11 cellular contexts compared by ENCODE assay signal in the genomic region with DNA sequence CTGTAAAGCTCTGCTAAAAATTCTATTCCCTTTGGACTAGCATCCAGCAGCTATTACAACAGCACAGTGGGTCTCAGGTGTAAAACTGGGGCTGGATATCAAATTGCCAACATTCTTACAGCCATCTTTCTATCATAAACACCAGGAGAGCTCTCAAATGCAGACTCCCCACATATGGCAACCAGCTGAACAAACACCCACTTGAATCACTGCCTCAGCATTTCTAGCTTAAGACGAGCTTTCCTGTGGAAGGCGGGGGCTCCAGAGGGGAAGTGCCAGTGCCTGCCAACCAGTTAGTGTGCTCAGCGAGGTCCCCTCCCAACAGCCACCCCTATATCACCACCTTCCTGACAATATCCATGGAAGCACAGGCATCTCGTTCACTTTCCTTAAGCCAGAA.
A peak's percentile ranks its signal among the peaks of the same experiment; 100 is the strongest.
DNase-seq lines count a peak whose midpoint lies in the region; ATAC-seq and TF ChIP-seq lines count a peak whose summit lies in the region.
"Had no signal": no experiment of that assay in that cellular context is flagged by ENCODE, and none has a peak within 500 bp of the region (broad histone marks: within the 10 kb centered on the region; RNA-seq: fewer than 3 reads in every experiment).

No MANE protein-coding gene starts in this region.

- no peaks in the 10 kb centered on the region for H3K9me3 Mint-ChIP-seq in MCF 10A (ENCODE audit: unreplicated experiment)

- H3K36me3 ChIP-seq in mammary epithelial cell (ENCODE audit: insufficient read depth, low read length) (peaks cover 5% of the 10 kb centered on the region), heart left ventricle (peaks cover 0 to 23% (median 14%) of the 10 kb centered on the region in 9 donors), tibial artery (peaks cover 0 to 25% (median 12%) of the 10 kb centered on the region in 3 donors), BE2C (peaks cover 13% of the 10 kb centered on the region)

- no peaks in the 10 kb centered on the region for H3K79me2 ChIP-seq in mammary epithelial cell (ENCODE audit: insufficient read depth, low read length)

- no peak overlapping the region for H2AFZ ChIP-seq in mammary epithelial cell (ENCODE audit: low read depth, low read length)

- no peaks in the 10 kb centered on the region for H4K20me1 ChIP-seq in mammary epithelial cell (ENCODE audit: insufficient read depth, low read length)

- H3K4me3 ChIP-seq in mammary epithelial cell (replicated peaks in 1 of 3; ENCODE audit: insufficient read depth in 1 of 3, low read depth in 2 of 3, low read length in 3 of 3) (no peak overlapping the region), heart left ventricle (no peak overlapping the region), tibial artery (no peak overlapping the region), BE2C (ENCODE audit: low read depth, low read length) (no peak overlapping the region)

- dilution Hi-C loops in mammary epithelial cell (cut with HindIII; ENCODE audit: low sequenced_read_pairs): no loop called here

- no peaks in the 10 kb centered on the region for H3K27me3 Mint-ChIP-seq in MCF 10A (ENCODE audit: insufficient read depth, unreplicated experiment)
- H3K27me3 Mint-ChIP-seq: stimulated activated memory B cell treated with anti-CD40 and anti-IgM and Interleukin-4, amounts not matched to agents 10 μg/mL and 1 μg/mL and 100 μg/mL, for 72 hours had no signal

- no peak for TF ChIP-seq POLR2A in heart left ventricle (IDR thresholded peaks at IDR 0.05)

- in situ Hi-C loops in mammary epithelial cell (cut with MboI; ENCODE audit: low sequenced_read_pairs in 2 of 2): no loop called here

- no peak overlapping the region for H3K4me2 ChIP-seq in mammary epithelial cell (ENCODE audit: insufficient read depth, low read depth, low read length)

- POLR2A ChIA-PET in MCF 10A (lab: Yijun Ruan, JAX) (interaction anchor here (0.6 to 1.2 kb wide), 4 partner anchors 11 to 103 kb away, joined by 3 read pairs; no protein-coding TSS in a partner anchor), RWPE1 (lab: Yijun Ruan, JAX; ENCODE audit: low non-redundant PET) (no interaction called here)

- DNase-seq in MCF 10A (ENCODE audit: unreplicated experiment) (peak; percentile 57), mammary epithelial cell (no peak), RWPE1 (ENCODE audit: low spot score) (no peak), heart left ventricle (peak in 1 of 5 donors; percentile 52), tibial artery (no peak), BE2C (no peak), SIG-M5 treated with dmso at 0.1 percent for 504 hours (lab: John Stamatoyannopoulos, UW; ENCODE audit: unreplicated experiment) (no peak), NOMO-1 treated with DMSO at 0.1 percent for 48 hours (lab: John Stamatoyannopoulos, UW; ENCODE audit: unreplicated experiment) (no peak)
- DNase-seq: ACHN had no signal

- H3K4me3 Mint-ChIP-seq in MCF 10A (ENCODE audit: unreplicated experiment): no peak overlapping the region
- H3K4me3 Mint-ChIP-seq: stimulated activated memory B cell treated with anti-CD40 and anti-IgM and Interleukin-4, amounts not matched to agents 10 μg/mL and 1 μg/mL and 100 μg/mL, for 72 hours had no signal

- no peaks in the 10 kb centered on the region for H3K4me1 ChIP-seq in mammary epithelial cell (ENCODE audit: insufficient read depth, low read length)
- peaks cover 0 to 55% (median 30%) of the 10 kb centered on the region in 12 donors for H3K4me1 ChIP-seq in heart left ventricle
- H3K4me1 ChIP-seq in tibial artery: peaks cover 0 to 38% (median 23%) of the 10 kb centered on the region in 4 donors
- no peaks in the 10 kb centered on the region; the same call in 1 of the 2 replicates for H3K4me1 ChIP-seq in BE2C

- 88% methylated on average over 4 of the region's 4 CpGs for WGBS in mammary epithelial cell (ENCODE audit: low coverage, missing lambda C conversion rate)
- WGBS in heart left ventricle, 4 donors: 10 to 55% (median 30%) methylated on average over 4 of the region's 4 CpGs

- no peak overlapping the region for H3K9ac ChIP-seq in mammary epithelial cell (ENCODE audit: insufficient read depth, low read length)

- H3K9me3 ChIP-seq in mammary epithelial cell (replicated peaks; ENCODE audit: insufficient read depth, low read length): no peaks in the 10 kb centered on the region
- H3K9me3 ChIP-seq in heart left ventricle: peaks cover 0 to 25% (median 0%) of the 10 kb centered on the region in 12 donors
- H3K9me3 ChIP-seq in tibial artery: no peaks in the 10 kb centered on the region
- H3K9me3 ChIP-seq in BE2C: no peaks in the 10 kb centered on the region

- no peak overlapping the region for H3K27ac Mint-ChIP-seq in MCF 10A (ENCODE audit: low read depth, unreplicated experiment)
- H3K27ac Mint-ChIP-seq: stimulated activated memory B cell treated with anti-CD40 and anti-IgM and Interleukin-4, amounts not matched to agents 10 μg/mL and 1 μg/mL and 100 μg/mL, for 72 hours had no signal

- H3K27me3 ChIP-seq in mammary epithelial cell (ENCODE audit: insufficient read depth, low read length): no peaks in the 10 kb centered on the region
- H3K27me3 ChIP-seq in heart left ventricle: no peaks in the 10 kb centered on the region
- no peaks in the 10 kb centered on the region for H3K27me3 ChIP-seq in tibial artery
- H3K27me3 ChIP-seq in BE2C: no peaks in the 10 kb centered on the region

- BruUV-seq in MCF 10A (replicated peaks; lab: Mats Ljungman, UMichigan): no TSS peak
- BruUV-seq in mammary epithelial cell (replicated peaks; lab: Mats Ljungman, UMichigan): no TSS peak

- no peak for TF ChIP-seq CTCF in MCF 10A (IDR thresholded peaks at IDR 0.05; ENCODE audit: unreplicated experiment)
- no peak for TF ChIP-seq CTCF in mammary epithelial cell (conservative IDR thresholded peaks at IDR 0.05 in 1 of 2, IDR thresholded peaks at IDR 0.05 in 1 of 2; ENCODE audit: extremely low read depth in 1 of 2, insufficient read depth in 1 of 2, low read depth in 1 of 2, low read length in 2 of 2)
- TF ChIP-seq CTCF in RWPE1 (conservative IDR thresholded peaks at IDR 0.05; ENCODE audit: low read depth): no peak
- TF ChIP-seq CTCF in heart left ventricle (IDR thresholded peaks at IDR 0.05): no peak
- no peak for TF ChIP-seq CTCF in tibial artery (IDR thresholded peaks at IDR 0.05)
- TF ChIP-seq CTCF in BE2C (IDR thresholded peaks at IDR 0.05; ENCODE audit: low read depth, low read length): no peak

- ATAC-seq in heart left ventricle: peak in 3 of 4 donors; percentile 3 to 23 (median 6)
- ATAC-seq: stimulated activated memory B cell treated with anti-CD40 and anti-IgM and Interleukin-4, amounts not matched to agents 10 μg/mL and 1 μg/mL and 100 μg/mL, for 72 hours had no signal

- H3K4me1 Mint-ChIP-seq in MCF 10A (ENCODE audit: insufficient read depth, unreplicated experiment): peaks cover 8% of the 10 kb centered on the region
- H3K4me1 Mint-ChIP-seq: stimulated activated memory B cell treated with anti-CD40 and anti-IgM and Interleukin-4, amounts not matched to agents 10 μg/mL and 1 μg/mL and 100 μg/mL, for 72 hours had no signal

- H3K27ac ChIP-seq in mammary epithelial cell (ENCODE audit: insufficient read depth, low read depth, low read length): no peak overlapping the region
- peak overlapping the region; percentile 65 for H3K27ac ChIP-seq in RWPE1
- H3K27ac ChIP-seq in heart left ventricle: peak overlapping the region in 11 of 12 donors; percentile 23 to 94 (median 83)
- H3K27ac ChIP-seq in tibial artery: peak overlapping the region; percentile 72 to 74
- H3K27ac ChIP-seq: epithelial cell of prostate had no signal

- peaks cover 17% of the 10 kb centered on the region for H3K36me3 Mint-ChIP-seq in MCF 10A (ENCODE audit: insufficient read depth, unreplicated experiment)

- CTCF ChIA-PET in MCF 10A (lab: Yijun Ruan, JAX): interaction anchor here (0.8 to 1.1 kb wide), 3 partner anchors 23 to 281 kb away, joined by 4 to 5 read pairs (median 5); no protein-coding TSS in a partner anchor
- CTCF ChIA-PET in mammary epithelial cell (lab: Charles Lee; ENCODE audit: low non-redundant PET): no interaction called here
- CTCF ChIA-PET in RWPE1 (lab: Yijun Ruan, JAX): interaction anchor here (0.6 kb wide), 1 partner anchor 22 kb away, joined by 3 read pairs; no protein-coding TSS in a partner anchor

- intact Hi-C loops in MCF 10A (cut with micrococcal nuclease): loop anchor here (5.0 kb wide), 1 partner anchor 100 kb away; no protein-coding TSS in a partner anchor
- intact Hi-C loops in mammary epithelial cell (cut with micrococcal nuclease): no loop called here
- intact Hi-C loops in heart left ventricle (cut with DNase I): loop anchor here in 4 of 10 donors (5.0 to 10.0 kb wide), 4 partner anchors 75 to 125 kb away; a partner anchor contains a TSS
- intact Hi-C loops in tibial artery (cut with DNase I; ENCODE audit: low total_unique reads): no loop called here
